30 cellular contexts compared by ENCODE assay signal in genomic region chr1:14844359-14844758, GRCh38.
"Had no signal": no experiment of that assay in that cellular context is flagged by ENCODE, and none has a peak within 500 bp of the region (broad histone marks: within the 10 kb centered on the region; RNA-seq: fewer than 3 reads in every experiment).

No MANE protein-coding gene starts in this region.

- FAIRE-seq: frontal cortex, TTC549 had no signal

- H3K27me3 ChIP-seq: adrenal gland, body of pancreas, cardiac muscle cell, dorsolateral prefrontal cortex had no signal

- ATAC-seq: activated CD4-positive, CD25-positive, alpha-beta regulatory T cell treated with anti-CD3 and anti-CD28 coated beads, Interleukin-2, amount 50 U/mL, for 24 hours; activated CD8-positive, alpha-beta T cell treated with anti-CD3 and anti-CD28 coated beads for 36 hours; activated naive CD8-positive, alpha-beta T cell treated with anti-CD3 and anti-CD28 coated beads, Interleukin-2, amount 50 U/mL, for 24 hours; activated T-cell treated with anti-CD3 and anti-CD28 coated beads, Interleukin-2, amount 50 U/mL, for 4 hours; body of pancreas; esophagus mucosa; WTC11 had no signal

- H3K27ac ChIP-seq: adrenal gland, body of pancreas, cardiac muscle cell, coronary artery, dorsolateral prefrontal cortex, VCaP had no signal

- H3K4me1 ChIP-seq: adrenal gland, body of pancreas had no signal

- H3K4me3 ChIP-seq: adrenal gland, body of pancreas, cardiac muscle cell, coronary artery, dorsolateral prefrontal cortex had no signal

- DNase-seq: activated CD4-positive, alpha-beta T cell treated with anti-CD3 and anti-CD28 coated beads for 48 hours; activated CD4-positive, alpha-beta T cell treated with anti-CD3 and anti-CD28 coated beads, Interleukin-2, amount 50 U/mL, for 1 hour; activated CD4-positive, alpha-beta T cell treated with anti-CD3 and anti-CD28 coated beads, Interleukin-2, amount 50 U/mL, for 48 hours; activated CD8-positive, alpha-beta memory T cell treated with anti-CD3 and anti-CD28 coated beads for 24 hours; activated CD8-positive, alpha-beta T cell treated with anti-CD3 and anti-CD28 coated beads for 36 hours; activated effector memory CD4-positive, alpha-beta T cell treated with anti-CD3 and anti-CD28 coated beads, Interleukin-2, amount 50 U/mL, for 16 hours; activated naive CD4-positive, alpha-beta T cell treated with anti-CD3 and anti-CD28 coated beads for 36 hours; activated naive CD8-positive, alpha-beta T cell treated with anti-CD3 and anti-CD28 coated beads for 36 hours; activated naive CD8-positive, alpha-beta T cell treated with anti-CD3 and anti-CD28 coated beads, Interleukin-2, amount 50 U/mL, for 24 hours; activated T-cell treated with anti-CD3 and anti-CD28 coated beads, Interleukin-2, amount 50 U/mL, for 4 hours; adrenal gland; amygdala; aorta; body of pancreas; central memory CD4-positive, alpha-beta T cell; cerebellar nuclear complex; dorsolateral prefrontal cortex; effector memory CD4-positive, alpha-beta T cell; endodermal cell; foreskin fibroblast; head of caudate nucleus; T-helper 2 cell had no signal

- H3K36me3 ChIP-seq: adrenal gland, cardiac muscle cell had no signal
